Comparison of ENCODE assay signal across 22 cellular contexts in genomic region chr11:25272214-25272613, GRCh38.
DNase-seq lines count a peak whose midpoint lies in the region; ATAC-seq and TF ChIP-seq lines count a peak whose summit lies in the region.
"Had no signal": no experiment of that assay in that cellular context is flagged by ENCODE, and none has a peak within 500 bp of the region (broad histone marks: within the 10 kb centered on the region; RNA-seq: fewer than 3 reads in every experiment).

No MANE protein-coding gene starts in this region.

- H3K4me1 Mint-ChIP-seq in HFFc6 (ENCODE audit: low read depth) (no peaks in the 10 kb centered on the region), endodermal cell (no peaks in the 10 kb centered on the region), mesothelial cell of epicardium (no peaks in the 10 kb centered on the region)
- no peaks in the 10 kb centered on the region for H3K4me1 Mint-ChIP-seq in activated CD4-positive, alpha-beta memory T cell treated with anti-CD3 and anti-CD28 coated beads, Interleukin-2, amount 10 ng/mL, durations not matched to agents 7 days and 5 days
- H3K4me1 Mint-ChIP-seq: B cell; CD4-positive, CD25-positive, alpha-beta regulatory T cell; GM23338; H9 had no signal

- H3K27ac ChIP-seq in endodermal cell (ENCODE audit: low read depth, low read length): no peak overlapping the region
- H3K27ac ChIP-seq in psoas muscle: no peak overlapping the region
- H3K27ac ChIP-seq in SK-N-SH (ENCODE audit: low read depth in 2 of 2, low read length in 1 of 2): no peak overlapping the region
- H3K27ac ChIP-seq: 22Rv1, BLaER1, C4-2B had no signal

- POLR2A ChIA-PET in activated CD4-positive, alpha-beta memory T cell treated with anti-CD3 and anti-CD28 coated beads, Interleukin-2, amount 10 ng/mL, durations not matched to agents 7 days and 5 days (lab: Charles Lee): no interaction called here
- POLR2A ChIA-PET in SK-N-SH (lab: Yijun Ruan, JAX): no interaction called here

- H3K9me2 ChIP-seq in SK-N-SH: no peaks in the 10 kb centered on the region

- no peaks in the 10 kb centered on the region for H3K79me2 ChIP-seq in SK-N-SH (ENCODE audit: insufficient read depth)

- H3K36me3 Mint-ChIP-seq in HFFc6 (ENCODE audit: low read depth) (no peaks in the 10 kb centered on the region), endodermal cell (ENCODE audit: low read depth) (no peaks in the 10 kb centered on the region), mesothelial cell of epicardium (no peaks in the 10 kb centered on the region)
- H3K36me3 Mint-ChIP-seq in activated CD4-positive, alpha-beta memory T cell treated with anti-CD3 and anti-CD28 coated beads, Interleukin-2, amount 10 ng/mL, durations not matched to agents 7 days and 5 days (ENCODE audit: low read depth): no peaks in the 10 kb centered on the region
- H3K36me3 Mint-ChIP-seq: CD4-positive, CD25-positive, alpha-beta regulatory T cell; CD8-positive, alpha-beta T cell had no signal

- peaks cover 17% of the 10 kb centered on the region for H3K9me3 Mint-ChIP-seq in HFFc6
- peaks cover 3% of the 10 kb centered on the region for H3K9me3 Mint-ChIP-seq in endodermal cell
- no peaks in the 10 kb centered on the region for H3K9me3 Mint-ChIP-seq in mesothelial cell of epicardium
- H3K9me3 Mint-ChIP-seq in activated CD4-positive, alpha-beta memory T cell treated with anti-CD3 and anti-CD28 coated beads, Interleukin-2, amount 10 ng/mL, durations not matched to agents 7 days and 5 days: peaks cover 2% of the 10 kb centered on the region
- H3K9me3 Mint-ChIP-seq: H9 had no signal

- ATAC-seq in psoas muscle: no peak
- ATAC-seq in GM18511 (IDR thresholded peaks at IDR 0.05; ENCODE audit: unreplicated experiment): no peak
- ATAC-seq: CD8-positive, alpha-beta T cell; GM12878; GM23338; HCT116 had no signal

- H3K4me2 ChIP-seq in SK-N-SH: no peak overlapping the region
- H3K4me2 ChIP-seq: BLaER1, GM23338 had no signal

- no peaks in the 10 kb centered on the region for H3K27me3 ChIP-seq in endodermal cell (ENCODE audit: control insufficient read depth, insufficient read depth, low read length, poor library complexity, severe bottlenecking)
- H3K27me3 ChIP-seq in psoas muscle (ENCODE audit: insufficient read depth in 3 of 3, low read length in 2 of 3): no peaks in the 10 kb centered on the region
- no peaks in the 10 kb centered on the region for H3K27me3 ChIP-seq in SK-N-SH (ENCODE audit: insufficient read depth)
- H3K27me3 ChIP-seq: BLaER1 had no signal

- no peaks in the 10 kb centered on the region for H3K27me3 Mint-ChIP-seq in HFFc6 (ENCODE audit: insufficient read depth)
- H3K27me3 Mint-ChIP-seq in endodermal cell (ENCODE audit: insufficient read depth): no peaks in the 10 kb centered on the region
- no peaks in the 10 kb centered on the region for H3K27me3 Mint-ChIP-seq in mesothelial cell of epicardium (ENCODE audit: low read depth)
- no peaks in the 10 kb centered on the region for H3K27me3 Mint-ChIP-seq in activated CD4-positive, alpha-beta memory T cell treated with anti-CD3 and anti-CD28 coated beads, Interleukin-2, amount 10 ng/mL, durations not matched to agents 7 days and 5 days
- H3K27me3 Mint-ChIP-seq: B cell; CD4-positive, CD25-positive, alpha-beta regulatory T cell had no signal

- H3F3A ChIP-seq in SK-N-SH (replicated peaks; ENCODE audit: insufficient read depth): no peaks in the 10 kb centered on the region

- H3K27ac Mint-ChIP-seq in HFFc6 (no peak overlapping the region), endodermal cell (no peak overlapping the region), mesothelial cell of epicardium (no peak overlapping the region)
- H3K27ac Mint-ChIP-seq in activated CD4-positive, alpha-beta memory T cell treated with anti-CD3 and anti-CD28 coated beads, Interleukin-2, amount 10 ng/mL, durations not matched to agents 7 days and 5 days: no peak overlapping the region
- H3K27ac Mint-ChIP-seq: B cell; CD4-positive, CD25-positive, alpha-beta regulatory T cell; CD8-positive, alpha-beta T cell; GM23338; H9 had no signal

- no peaks in the 10 kb centered on the region for H3K9me3 ChIP-seq in endodermal cell (ENCODE audit: control insufficient read depth, low read length)
- no peaks in the 10 kb centered on the region for H3K9me3 ChIP-seq in psoas muscle
- no peaks in the 10 kb centered on the region for H3K9me3 ChIP-seq in SK-N-SH
- H3K9me3 ChIP-seq: BLaER1, Caco-2 had no signal

- peak; percentile 29 for TF ChIP-seq CTCF in HFFc6 (IDR thresholded peaks at IDR 0.05)
- peak; percentile 43 for TF ChIP-seq CTCF in endodermal cell (conservative IDR thresholded peaks at IDR 0.05)
- TF ChIP-seq CTCF in mesothelial cell of epicardium (IDR thresholded peaks at IDR 0.05; ENCODE audit: unreplicated experiment): peak; percentile 74
- TF ChIP-seq CTCF in psoas muscle (IDR thresholded peaks at IDR 0.05): peak; percentile 6
- TF ChIP-seq CTCF in SK-N-SH (IDR thresholded peaks at IDR 0.05): no peak

- H3K9ac ChIP-seq in endodermal cell (ENCODE audit: extremely low read depth, low read length, poor library complexity, severe bottlenecking) (no peak overlapping the region), SK-N-SH (no peak overlapping the region)
- H3K9ac ChIP-seq: BLaER1 had no signal

- no peaks in the 10 kb centered on the region for H3K36me3 ChIP-seq in endodermal cell (ENCODE audit: control insufficient read depth, insufficient read depth, low read length)
- H3K36me3 ChIP-seq in psoas muscle (ENCODE audit: insufficient read depth in 1 of 2, low read depth in 1 of 2): no peaks in the 10 kb centered on the region
- H3K36me3 ChIP-seq in SK-N-SH (replicated peaks in 1 of 2; ENCODE audit: control insufficient read depth in 1 of 2, insufficient read depth in 2 of 2, low read length in 1 of 2): no peaks in the 10 kb centered on the region
- H3K36me3 ChIP-seq: BLaER1 had no signal

- no peak for TF ChIP-seq EP300 in SK-N-SH (IDR thresholded peaks at IDR 0.05; ENCODE audit: borderline replicate concordance in 1 of 2, low read depth in 1 of 2, low read length in 1 of 2)

- DNase-seq in HFFc6: no peak
- no peak for DNase-seq in endodermal cell
- DNase-seq in mesothelial cell of epicardium (ENCODE audit: low spot score in 2 of 2, unreplicated experiment in 2 of 2): no peak
- no peak for DNase-seq in psoas muscle
- no peak for DNase-seq in activated CD4-positive, alpha-beta memory T cell treated with anti-CD3 and anti-CD28 coated beads, Interleukin-2, amount 10 ng/mL, durations not matched to agents 7 days and 5 days
- DNase-seq in SK-N-SH: no peak
- no peak for DNase-seq in NCI-H82 (lab: John Stamatoyannopoulos, UW)
- DNase-seq: Caco-2; CD4-positive, CD25-positive, alpha-beta regulatory T cell; CD8-positive, alpha-beta T cell; DMS153; DND-41; GDM1; H9 had no signal

- no peak overlapping the region for H3K4me3 Mint-ChIP-seq in HFFc6
- no peak overlapping the region for H3K4me3 Mint-ChIP-seq in endodermal cell
- H3K4me3 Mint-ChIP-seq in mesothelial cell of epicardium: no peak overlapping the region
- H3K4me3 Mint-ChIP-seq in activated CD4-positive, alpha-beta memory T cell treated with anti-CD3 and anti-CD28 coated beads, Interleukin-2, amount 10 ng/mL, durations not matched to agents 7 days and 5 days: no peak overlapping the region
- H3K4me3 Mint-ChIP-seq: B cell; CD4-positive, CD25-positive, alpha-beta regulatory T cell; CD8-positive, alpha-beta T cell; GM23338; H9 had no signal

- no peaks in the 10 kb centered on the region for H3K4me1 ChIP-seq in endodermal cell (ENCODE audit: control insufficient read depth, insufficient read depth, low read length)
- H3K4me1 ChIP-seq in psoas muscle: no peaks in the 10 kb centered on the region
- H3K4me1 ChIP-seq in SK-N-SH (ENCODE audit: control insufficient read depth in 1 of 2, insufficient read depth in 2 of 2, low read depth in 1 of 2, low read length in 1 of 2): no peaks in the 10 kb centered on the region
- H3K4me1 ChIP-seq: BLaER1, Caco-2 had no signal

- no peak overlapping the region for H2AFZ ChIP-seq in SK-N-SH (ENCODE audit: low read depth)
- H2AFZ ChIP-seq: GM23338 had no signal

- CTCF ChIA-PET in activated CD4-positive, alpha-beta memory T cell treated with anti-CD3 and anti-CD28 coated beads, Interleukin-2, amount 10 ng/mL, durations not matched to agents 7 days and 5 days (lab: Charles Lee): no interaction called here
- CTCF ChIA-PET in SK-N-SH (lab: Yijun Ruan, JAX): no interaction called here

- H4K20me1 ChIP-seq in SK-N-SH (ENCODE audit: insufficient read depth): no peaks in the 10 kb centered on the region
- H4K20me1 ChIP-seq: BLaER1 had no signal

- no peak for TF ChIP-seq RAD21 in SK-N-SH (IDR thresholded peaks at IDR 0.05; ENCODE audit: low read length)

- H3K4me3 ChIP-seq in endodermal cell (ENCODE audit: low read length): no peak overlapping the region
- H3K4me3 ChIP-seq in psoas muscle: no peak overlapping the region
- no peak overlapping the region for H3K4me3 ChIP-seq in SK-N-SH (ENCODE audit: low read depth in 2 of 2, low read length in 1 of 2)
- H3K4me3 ChIP-seq: BLaER1, GM12878, GM23338 had no signal

- intact Hi-C loops in psoas muscle (cut with DNase I): no loop called here

TF ChIP-seq in SK-N-SH, 30 proteins besides CTCF, POLR2A, EP300 and RAD21 (continues in another document):
- TF ChIP-seq GATA2 (CRISPR knock-in tag; IDR thresholded peaks at IDR 0.05) (no peak), NFIC (IDR thresholded peaks at IDR 0.05; ENCODE audit: borderline replicate concordance) (no peak), SMC3 (IDR thresholded peaks at IDR 0.05; ENCODE audit: low read depth, low read length) (no peak), TAF1 (IDR thresholded peaks at IDR 0.05; ENCODE audit: borderline replicate concordance, low read depth, low read length) (no peak), MXI1 (IDR thresholded peaks at IDR 0.05; ENCODE audit: low read depth, low read length) (no peak), NRF1 (IDR thresholded peaks at IDR 0.05; ENCODE audit: low read depth, low read length) (no peak), MEF2A (IDR thresholded peaks at IDR 0.05; ENCODE audit: borderline replicate concordance, low read depth) (no peak), GABPA (IDR thresholded peaks at IDR 0.05; ENCODE audit: low read depth) (no peak), FOXJ3 (CRISPR knock-in tag; IDR thresholded peaks at IDR 0.05) (no peak)
